14 cellular contexts compared by ENCODE assay signal in genomic region chr5:107431536-107431935, GRCh38.
DNase-seq lines count a peak whose midpoint lies in the region; ATAC-seq, FAIRE-seq and TF ChIP-seq lines count a peak whose summit lies in the region.
"Had no signal": no experiment of that assay in that cellular context is flagged by ENCODE, and none has a peak within 500 bp of the region (broad histone marks: within the 10 kb centered on the region; RNA-seq: fewer than 3 reads in every experiment).

No MANE protein-coding gene starts in this region.

- intact Hi-C loops in Calu3 (cut with micrococcal nuclease; ENCODE audit: unreplicated experiment): no loop called here

- peak overlapping the region; percentile 43 for H3K4me3 Mint-ChIP-seq in Calu3 (ENCODE audit: low read depth, unreplicated experiment)
- no peak overlapping the region for H3K4me3 Mint-ChIP-seq in astrocyte (ENCODE audit: unreplicated experiment)
- H3K4me3 Mint-ChIP-seq in chondrocyte (ENCODE audit: unreplicated experiment): no peak overlapping the region
- no peak overlapping the region for H3K4me3 Mint-ChIP-seq in T-cell
- H3K4me3 Mint-ChIP-seq: CD4-positive, CD25-positive, alpha-beta regulatory T cell; GM23338 had no signal

- H3K9me3 Mint-ChIP-seq in Calu3 (ENCODE audit: low read depth, unreplicated experiment): no peaks in the 10 kb centered on the region
- H3K9me3 Mint-ChIP-seq in astrocyte (ENCODE audit: unreplicated experiment): no peaks in the 10 kb centered on the region
- H3K9me3 Mint-ChIP-seq in chondrocyte (ENCODE audit: low read depth): no peaks in the 10 kb centered on the region
- H3K9me3 Mint-ChIP-seq in T-cell: no peaks in the 10 kb centered on the region
- H3K9me3 Mint-ChIP-seq: GM23338 had no signal

- no peak for TF ChIP-seq CTCF in Calu3 (IDR thresholded peaks at IDR 0.05; ENCODE audit: unreplicated experiment)
- no peak for TF ChIP-seq CTCF in OCI-LY3 (IDR thresholded peaks at IDR 0.05; ENCODE audit: low read depth, low read length)
- TF ChIP-seq CTCF in astrocyte (IDR thresholded peaks at IDR 0.05; ENCODE audit: insufficient read depth, low read depth, low read length): no peak
- TF ChIP-seq CTCF in osteoblast (IDR thresholded peaks at IDR 0.05; ENCODE audit: extremely low read depth, low read depth, low read length): no peak
- no peak for TF ChIP-seq CTCF in chondrocyte (IDR thresholded peaks at IDR 0.05)
- no peak for TF ChIP-seq CTCF in WERI-Rb-1 (IDR thresholded peaks at IDR 0.05; ENCODE audit: low read depth, low read length)

- H2AFZ ChIP-seq in OCI-LY3 (ENCODE audit: low read depth, low read length): no peak overlapping the region
- no peak overlapping the region for H2AFZ ChIP-seq in astrocyte (ENCODE audit: low read depth, low read length)
- peak overlapping the region; percentile 26 for H2AFZ ChIP-seq in osteoblast (ENCODE audit: low read length)
- H2AFZ ChIP-seq: GM23338 had no signal

- H3K9ac ChIP-seq in OCI-LY3 (ENCODE audit: low read length): no peak overlapping the region
- no peak overlapping the region for H3K9ac ChIP-seq in astrocyte (ENCODE audit: low read length)

- H3K27ac Mint-ChIP-seq in Calu3 (ENCODE audit: unreplicated experiment): peak overlapping the region; percentile 57
- H3K27ac Mint-ChIP-seq in astrocyte (ENCODE audit: unreplicated experiment): no peak overlapping the region
- H3K27ac Mint-ChIP-seq in chondrocyte (ENCODE audit: unreplicated experiment): no peak overlapping the region
- no peak overlapping the region for H3K27ac Mint-ChIP-seq in T-cell
- H3K27ac Mint-ChIP-seq: CD4-positive, CD25-positive, alpha-beta regulatory T cell; GM23338 had no signal

- H3K4me3 ChIP-seq in OCI-LY3 (ENCODE audit: low read length) (no peak overlapping the region), astrocyte (ENCODE audit: insufficient read depth, low read depth, low read length) (no peak overlapping the region), osteoblast (ENCODE audit: insufficient read depth, low read length) (peak overlapping the region; percentile 20), WERI-Rb-1 (ENCODE audit: low read depth, low read length) (no peak overlapping the region)
- H3K4me3 ChIP-seq: GM23338 had no signal

- H4K20me1 ChIP-seq in OCI-LY3 (ENCODE audit: insufficient read depth, low read length): no peaks in the 10 kb centered on the region
- H4K20me1 ChIP-seq in astrocyte (ENCODE audit: insufficient read depth, low read length): no peaks in the 10 kb centered on the region
- no peaks in the 10 kb centered on the region for H4K20me1 ChIP-seq in osteoblast (ENCODE audit: insufficient read depth, low read length)

- H3K27me3 Mint-ChIP-seq in Calu3 (ENCODE audit: unreplicated experiment) (no peaks in the 10 kb centered on the region), astrocyte (ENCODE audit: low read depth, unreplicated experiment) (no peaks in the 10 kb centered on the region), chondrocyte (ENCODE audit: low read depth) (no peaks in the 10 kb centered on the region), T-cell (no peaks in the 10 kb centered on the region)

- no peaks in the 10 kb centered on the region for H3K79me2 ChIP-seq in OCI-LY3 (ENCODE audit: low read length)
- no peaks in the 10 kb centered on the region for H3K79me2 ChIP-seq in astrocyte (ENCODE audit: insufficient read depth, low read length)
- H3K79me2 ChIP-seq in osteoblast (ENCODE audit: insufficient read depth, low read length): peaks cover 2% of the 10 kb centered on the region

- POLR2A ChIA-PET in T-cell (lab: Charles Lee): no interaction called here

- H3K4me2 ChIP-seq in OCI-LY3 (ENCODE audit: low read length): 0 out of 2 replicates have a peak overlapping the region, but pooled peaks have one; percentile 7
- peak overlapping the region; percentile 4 for H3K4me2 ChIP-seq in astrocyte (ENCODE audit: low read length)
- H3K4me2 ChIP-seq in osteoblast (ENCODE audit: insufficient read depth, low read length): peak overlapping the region; percentile 37
- H3K4me2 ChIP-seq: GM23338 had no signal

- CTCF ChIA-PET in Calu3 (lab: Charles Lee) (interaction anchor here (0.7 to 0.9 kb wide), 2 partner anchors 9 to 11 kb away, joined by 3 read pairs; no protein-coding TSS in a partner anchor), T-cell (lab: Charles Lee) (no interaction called here)

- no TSS peak for BruUV-seq in Calu3 (replicated peaks; lab: Mats Ljungman, UMichigan)

- H3K9me3 ChIP-seq in OCI-LY3 (ENCODE audit: insufficient read depth, low read length): no peaks in the 10 kb centered on the region
- H3K9me3 ChIP-seq in astrocyte (ENCODE audit: insufficient read depth, low read depth, low read length): no peaks in the 10 kb centered on the region
- H3K9me3 ChIP-seq in osteoblast (ENCODE audit: low read depth, low read length): no peaks in the 10 kb centered on the region
- H3K9me3 ChIP-seq in WERI-Rb-1 (ENCODE audit: severe bottlenecking): no peaks in the 10 kb centered on the region

- H3K4me1 ChIP-seq in OCI-LY3 (ENCODE audit: low read length) (no peaks in the 10 kb centered on the region), astrocyte (ENCODE audit: insufficient read depth, low read length) (peaks cover 5% of the 10 kb centered on the region), osteoblast (ENCODE audit: insufficient read depth, low read length) (peaks cover 10% of the 10 kb centered on the region)

- H3K27ac ChIP-seq in OCI-LY3 (ENCODE audit: low read length) (no peak overlapping the region), astrocyte (ENCODE audit: low read depth, low read length) (no peak overlapping the region), osteoblast (ENCODE audit: low read depth, low read length) (no peak overlapping the region), WERI-Rb-1 (no peak overlapping the region)

- H3K4me1 Mint-ChIP-seq in Calu3 (ENCODE audit: low read depth, unreplicated experiment) (peaks cover 78% of the 10 kb centered on the region), astrocyte (ENCODE audit: low read depth, unreplicated experiment) (peaks cover 34% of the 10 kb centered on the region), chondrocyte (ENCODE audit: low read depth) (peaks cover 33% of the 10 kb centered on the region), T-cell (peaks cover 0 to 2% (median 0%) of the 10 kb centered on the region in 3 donors)

- H3K36me3 Mint-ChIP-seq in Calu3 (ENCODE audit: insufficient read depth, unreplicated experiment): peaks cover 33% of the 10 kb centered on the region
- no peaks in the 10 kb centered on the region for H3K36me3 Mint-ChIP-seq in astrocyte (ENCODE audit: low read depth, unreplicated experiment)
- H3K36me3 Mint-ChIP-seq in chondrocyte (ENCODE audit: low read depth): no peaks in the 10 kb centered on the region
- H3K36me3 Mint-ChIP-seq in T-cell: no peaks in the 10 kb centered on the region
- H3K36me3 Mint-ChIP-seq: CD4-positive, CD25-positive, alpha-beta regulatory T cell had no signal

- H3K36me3 ChIP-seq in OCI-LY3 (replicated peaks; ENCODE audit: low read depth, low read length): no peaks in the 10 kb centered on the region
- H3K36me3 ChIP-seq in astrocyte (ENCODE audit: insufficient read depth, low read length): no peaks in the 10 kb centered on the region
- no peaks in the 10 kb centered on the region for H3K36me3 ChIP-seq in osteoblast (ENCODE audit: insufficient read depth, low read length)
- no peaks in the 10 kb centered on the region for H3K36me3 ChIP-seq in WERI-Rb-1

- FAIRE-seq in astrocyte (lab: Jason Lieb, UNC): no peak

- DNase-seq in Calu3: no peak
- no peak for DNase-seq in astrocyte (ENCODE audit: low read depth)
- DNase-seq in osteoblast (ENCODE audit: insufficient read length, low spot score, missing footprints): peak; percentile 62
- DNase-seq in chondrocyte (ENCODE audit: low spot score): no peak
- no peak for DNase-seq in T-cell
- DNase-seq in WERI-Rb-1: no peak
- DNase-seq: CD4-positive, CD25-positive, alpha-beta regulatory T cell; MM.1S; NCI-H1417 treated with DMSO at 0.1 percent for 48 hours; NCI-H2029 treated with DMSO at 0.1 percent for 48 hours; NCI-H510A treated with DMSO at 0.1 percent for 48 hours; SHP77 had no signal

- ATAC-seq in T-cell (replicated peaks in 1 of 4): no peak
- ATAC-seq: GM23338 had no signal

- H3K27me3 ChIP-seq in OCI-LY3 (ENCODE audit: low read depth, low read length): no peaks in the 10 kb centered on the region
- no peaks in the 10 kb centered on the region for H3K27me3 ChIP-seq in astrocyte (ENCODE audit: insufficient read depth, low read length)
- H3K27me3 ChIP-seq in osteoblast (ENCODE audit: insufficient read depth, low read length): no peaks in the 10 kb centered on the region
- no peaks in the 10 kb centered on the region for H3K27me3 ChIP-seq in WERI-Rb-1 (ENCODE audit: insufficient read depth, low read depth, severe bottlenecking)
